In the genomic region with DNA sequence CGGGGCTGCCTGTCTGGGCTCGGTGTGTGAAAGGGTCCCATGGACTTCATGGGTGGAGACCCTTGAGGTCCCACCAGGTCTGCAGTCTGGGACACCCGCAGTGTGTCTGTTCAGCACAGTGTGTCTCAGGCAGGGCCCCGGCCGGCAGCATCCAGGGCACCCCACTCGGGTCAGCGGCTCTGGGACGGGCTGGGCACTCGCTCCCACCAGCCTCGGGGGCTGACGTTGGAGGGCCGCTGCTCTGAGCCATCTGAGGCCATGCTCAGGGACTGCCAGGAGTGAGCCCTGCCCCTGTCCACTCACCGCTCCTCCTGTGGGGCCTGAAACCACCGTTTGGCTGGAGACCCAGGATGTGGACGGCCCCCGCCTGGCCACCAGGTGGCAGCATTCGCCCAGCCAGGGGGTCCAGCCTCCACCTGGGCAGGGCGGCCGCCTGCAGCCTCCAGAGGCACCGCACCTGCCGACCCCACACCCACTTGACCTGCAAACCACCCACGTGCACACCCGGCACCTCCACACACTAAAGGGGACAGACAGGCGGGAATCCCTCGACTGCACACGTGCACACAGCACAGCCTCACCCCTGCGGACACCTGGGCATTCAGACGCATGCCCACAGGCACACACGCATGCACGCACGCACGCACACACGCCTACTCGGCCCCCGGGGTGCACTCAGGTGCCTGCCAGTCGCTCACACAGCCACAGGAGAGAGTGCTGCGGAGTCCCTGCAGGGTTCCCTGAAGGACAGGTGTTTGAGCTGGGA, we compare ENCODE assay signal across 2 cellular contexts.
TF ChIP-seq lines count a peak whose summit lies in the region.

No MANE protein-coding gene starts in this region.

TF ChIP-seq in GM23338, 12 proteins besides CTCF, POLR2A, EP300 and RAD21 (continues in another document):
- TF ChIP-seq CREB1 (CRISPR knock-in tag; IDR thresholded peaks at IDR 0.05; ENCODE audit: low read depth) (no peak), ZNF331 (CRISPR knock-in tag; IDR thresholded peaks at IDR 0.05; ENCODE audit: low read depth) (no peak), POLR2AphosphoS5 (IDR thresholded peaks at IDR 0.05; ENCODE audit: low read depth) (no peak), JUNB (IDR thresholded peaks at IDR 0.05; ENCODE audit: unreplicated experiment) (no peak), STAT1 (IDR thresholded peaks at IDR 0.05; ENCODE audit: unreplicated experiment) (no peak), NANOG (IDR thresholded peaks at IDR 0.05; ENCODE audit: borderline replicate concordance) (no peak), EZH2 (IDR thresholded peaks at IDR 0.05; ENCODE audit: low read depth, unreplicated experiment) (no peak)
- TF ChIP-seq, protein P1, sequence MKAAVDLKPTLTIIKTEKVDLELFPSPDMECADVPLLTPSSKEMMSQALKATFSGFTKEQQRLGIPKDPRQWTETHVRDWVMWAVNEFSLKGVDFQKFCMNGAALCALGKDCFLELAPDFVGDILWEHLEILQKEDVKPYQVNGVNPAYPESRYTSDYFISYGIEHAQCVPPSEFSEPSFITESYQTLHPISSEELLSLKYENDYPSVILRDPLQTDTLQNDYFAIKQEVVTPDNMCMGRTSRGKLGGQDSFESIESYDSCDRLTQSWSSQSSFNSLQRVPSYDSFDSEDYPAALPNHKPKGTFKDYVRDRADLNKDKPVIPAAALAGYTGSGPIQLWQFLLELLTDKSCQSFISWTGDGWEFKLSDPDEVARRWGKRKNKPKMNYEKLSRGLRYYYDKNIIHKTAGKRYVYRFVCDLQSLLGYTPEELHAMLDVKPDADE (IDR thresholded peaks at IDR 0.05): no peak
- TF ChIP-seq, protein P2, sequence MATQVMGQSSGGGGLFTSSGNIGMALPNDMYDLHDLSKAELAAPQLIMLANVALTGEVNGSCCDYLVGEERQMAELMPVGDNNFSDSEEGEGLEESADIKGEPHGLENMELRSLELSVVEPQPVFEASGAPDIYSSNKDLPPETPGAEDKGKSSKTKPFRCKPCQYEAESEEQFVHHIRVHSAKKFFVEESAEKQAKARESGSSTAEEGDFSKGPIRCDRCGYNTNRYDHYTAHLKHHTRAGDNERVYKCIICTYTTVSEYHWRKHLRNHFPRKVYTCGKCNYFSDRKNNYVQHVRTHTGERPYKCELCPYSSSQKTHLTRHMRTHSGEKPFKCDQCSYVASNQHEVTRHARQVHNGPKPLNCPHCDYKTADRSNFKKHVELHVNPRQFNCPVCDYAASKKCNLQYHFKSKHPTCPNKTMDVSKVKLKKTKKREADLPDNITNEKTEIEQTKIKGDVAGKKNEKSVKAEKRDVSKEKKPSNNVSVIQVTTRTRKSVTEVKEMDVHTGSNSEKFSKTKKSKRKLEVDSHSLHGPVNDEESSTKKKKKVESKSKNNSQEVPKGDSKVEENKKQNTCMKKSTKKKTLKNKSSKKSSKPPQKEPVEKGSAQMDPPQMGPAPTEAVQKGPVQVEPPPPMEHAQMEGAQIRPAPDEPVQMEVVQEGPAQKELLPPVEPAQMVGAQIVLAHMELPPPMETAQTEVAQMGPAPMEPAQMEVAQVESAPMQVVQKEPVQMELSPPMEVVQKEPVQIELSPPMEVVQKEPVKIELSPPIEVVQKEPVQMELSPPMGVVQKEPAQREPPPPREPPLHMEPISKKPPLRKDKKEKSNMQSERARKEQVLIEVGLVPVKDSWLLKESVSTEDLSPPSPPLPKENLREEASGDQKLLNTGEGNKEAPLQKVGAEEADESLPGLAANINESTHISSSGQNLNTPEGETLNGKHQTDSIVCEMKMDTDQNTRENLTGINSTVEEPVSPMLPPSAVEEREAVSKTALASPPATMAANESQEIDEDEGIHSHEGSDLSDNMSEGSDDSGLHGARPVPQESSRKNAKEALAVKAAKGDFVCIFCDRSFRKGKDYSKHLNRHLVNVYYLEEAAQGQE (IDR thresholded peaks at IDR 0.05; ENCODE audit: unreplicated experiment): no peak

TF ChIP-seq in HepG2, 621 proteins besides CTCF, POLR2A, EP300 and RAD21 (continues in another document):
- TF ChIP-seq, protein P3, sequence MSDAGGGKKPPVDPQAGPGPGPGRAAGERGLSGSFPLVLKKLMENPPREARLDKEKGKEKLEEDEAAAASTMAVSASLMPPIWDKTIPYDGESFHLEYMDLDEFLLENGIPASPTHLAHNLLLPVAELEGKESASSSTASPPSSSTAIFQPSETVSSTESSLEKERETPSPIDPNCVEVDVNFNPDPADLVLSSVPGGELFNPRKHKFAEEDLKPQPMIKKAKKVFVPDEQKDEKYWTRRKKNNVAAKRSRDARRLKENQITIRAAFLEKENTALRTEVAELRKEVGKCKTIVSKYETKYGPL (CRISPR knock-in tag; IDR thresholded peaks at IDR 0.05): no peak
- TF ChIP-seq STAG1 (CRISPR knock-in tag; IDR thresholded peaks at IDR 0.05) (peak; percentile 100), ZFP37 (CRISPR knock-in tag; IDR thresholded peaks at IDR 0.05; ENCODE audit: borderline replicate concordance) (peak; percentile 82; the same call in 1 of the 2 replicates), THYN1 (CRISPR knock-in tag; IDR thresholded peaks at IDR 0.05; ENCODE audit: borderline replicate concordance, low read depth) (no peak), THAP11 (CRISPR knock-in tag; IDR thresholded peaks at IDR 0.05) (peak; percentile 52), ZFP90 (CRISPR knock-in tag; IDR thresholded peaks at IDR 0.05; ENCODE audit: borderline replicate concordance) (peak; percentile 89), DNMT3B (CRISPR knock-in tag; conservative IDR thresholded peaks at IDR 0.05) (no peak)
- TF ChIP-seq, protein P4, sequence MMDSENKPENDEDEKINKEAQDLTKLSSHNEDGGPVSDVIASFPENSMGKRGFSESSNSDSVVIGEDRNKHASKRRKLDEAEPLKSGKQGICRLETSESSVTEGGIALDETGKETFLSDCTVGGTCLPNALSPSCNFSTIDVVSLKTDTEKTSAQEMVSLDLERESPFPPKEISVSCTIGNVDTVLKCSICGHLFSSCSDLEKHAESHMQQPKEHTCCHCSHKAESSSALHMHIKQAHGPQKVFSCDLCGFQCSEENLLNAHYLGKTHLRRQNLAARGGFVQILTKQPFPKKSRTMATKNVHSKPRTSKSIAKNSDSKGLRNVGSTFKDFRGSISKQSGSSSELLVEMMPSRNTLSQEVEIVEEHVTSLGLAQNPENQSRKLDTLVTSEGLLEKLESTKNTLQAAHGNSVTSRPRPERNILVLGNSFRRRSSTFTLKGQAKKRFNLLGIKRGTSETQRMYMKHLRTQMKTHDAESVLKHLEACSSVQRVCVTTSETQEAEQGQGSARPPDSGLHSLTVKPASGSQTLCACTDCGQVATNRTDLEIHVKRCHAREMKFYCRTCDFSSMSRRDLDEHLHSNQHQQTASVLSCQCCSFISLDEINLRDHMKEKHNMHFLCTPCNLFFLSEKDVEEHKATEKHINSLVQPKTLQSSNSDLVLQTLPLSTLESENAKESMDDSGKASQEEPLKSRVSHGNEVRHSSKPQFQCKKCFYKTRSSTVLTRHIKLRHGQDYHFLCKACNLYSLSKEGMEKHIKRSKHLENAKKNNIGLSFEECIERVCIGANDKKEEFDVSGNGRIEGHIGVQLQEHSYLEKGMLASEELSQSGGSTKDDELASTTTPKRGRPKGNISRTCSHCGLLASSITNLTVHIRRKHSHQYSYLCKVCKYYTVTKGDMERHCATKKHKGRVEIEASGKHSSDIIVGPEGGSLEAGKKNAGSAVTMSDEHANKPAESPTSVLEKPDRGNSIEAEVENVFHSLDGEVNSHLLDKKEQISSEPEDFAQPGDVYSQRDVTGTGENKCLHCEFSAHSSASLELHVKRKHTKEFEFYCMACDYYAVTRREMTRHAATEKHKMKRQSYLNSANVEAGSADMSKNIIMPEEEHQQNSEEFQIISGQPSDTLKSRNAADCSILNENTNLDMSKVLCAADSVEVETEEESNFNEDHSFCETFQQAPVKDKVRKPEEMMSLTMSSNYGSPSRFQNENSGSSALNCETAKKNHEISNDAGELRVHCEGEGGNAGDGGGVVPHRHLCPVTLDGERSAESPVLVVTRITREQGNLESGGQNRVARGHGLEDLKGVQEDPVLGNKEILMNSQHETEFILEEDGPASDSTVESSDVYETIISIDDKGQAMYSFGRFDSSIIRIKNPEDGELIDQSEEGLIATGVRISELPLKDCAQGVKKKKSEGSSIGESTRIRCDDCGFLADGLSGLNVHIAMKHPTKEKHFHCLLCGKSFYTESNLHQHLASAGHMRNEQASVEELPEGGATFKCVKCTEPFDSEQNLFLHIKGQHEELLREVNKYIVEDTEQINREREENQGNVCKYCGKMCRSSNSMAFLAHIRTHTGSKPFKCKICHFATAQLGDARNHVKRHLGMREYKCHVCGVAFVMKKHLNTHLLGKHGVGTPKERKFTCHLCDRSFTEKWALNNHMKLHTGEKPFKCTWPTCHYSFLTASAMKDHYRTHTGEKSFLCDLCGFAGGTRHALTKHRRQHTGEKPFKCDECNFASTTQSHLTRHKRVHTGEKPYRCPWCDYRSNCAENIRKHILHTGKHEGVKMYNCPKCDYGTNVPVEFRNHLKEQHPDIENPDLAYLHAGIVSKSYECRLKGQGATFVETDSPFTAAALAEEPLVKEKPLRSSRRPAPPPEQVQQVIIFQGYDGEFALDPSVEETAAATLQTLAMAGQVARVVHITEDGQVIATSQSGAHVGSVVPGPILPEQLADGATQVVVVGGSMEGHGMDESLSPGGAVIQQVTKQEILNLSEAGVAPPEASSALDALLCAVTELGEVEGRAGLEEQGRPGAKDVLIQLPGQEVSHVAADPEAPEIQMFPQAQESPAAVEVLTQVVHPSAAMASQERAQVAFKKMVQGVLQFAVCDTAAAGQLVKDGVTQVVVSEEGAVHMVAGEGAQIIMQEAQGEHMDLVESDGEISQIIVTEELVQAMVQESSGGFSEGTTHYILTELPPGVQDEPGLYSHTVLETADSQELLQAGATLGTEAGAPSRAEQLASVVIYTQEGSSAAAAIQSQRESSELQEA (CRISPR knock-in tag; IDR thresholded peaks at IDR 0.05; ENCODE audit: not compliant biosample characterization): peak; percentile 68
- TF ChIP-seq, protein P5, sequence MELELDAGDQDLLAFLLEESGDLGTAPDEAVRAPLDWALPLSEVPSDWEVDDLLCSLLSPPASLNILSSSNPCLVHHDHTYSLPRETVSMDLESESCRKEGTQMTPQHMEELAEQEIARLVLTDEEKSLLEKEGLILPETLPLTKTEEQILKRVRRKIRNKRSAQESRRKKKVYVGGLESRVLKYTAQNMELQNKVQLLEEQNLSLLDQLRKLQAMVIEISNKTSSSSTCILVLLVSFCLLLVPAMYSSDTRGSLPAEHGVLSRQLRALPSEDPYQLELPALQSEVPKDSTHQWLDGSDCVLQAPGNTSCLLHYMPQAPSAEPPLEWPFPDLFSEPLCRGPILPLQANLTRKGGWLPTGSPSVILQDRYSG (CRISPR knock-in tag; IDR thresholded peaks at IDR 0.05): no peak
- TF ChIP-seq, protein P6, sequence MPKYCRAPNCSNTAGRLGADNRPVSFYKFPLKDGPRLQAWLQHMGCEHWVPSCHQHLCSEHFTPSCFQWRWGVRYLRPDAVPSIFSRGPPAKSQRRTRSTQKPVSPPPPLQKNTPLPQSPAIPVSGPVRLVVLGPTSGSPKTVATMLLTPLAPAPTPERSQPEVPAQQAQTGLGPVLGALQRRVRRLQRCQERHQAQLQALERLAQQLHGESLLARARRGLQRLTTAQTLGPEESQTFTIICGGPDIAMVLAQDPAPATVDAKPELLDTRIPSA (CRISPR knock-in tag; IDR thresholded peaks at IDR 0.05; ENCODE audit: borderline replicate concordance): no peak; the same call in 1 of the 2 replicates
- TF ChIP-seq, protein P7, sequence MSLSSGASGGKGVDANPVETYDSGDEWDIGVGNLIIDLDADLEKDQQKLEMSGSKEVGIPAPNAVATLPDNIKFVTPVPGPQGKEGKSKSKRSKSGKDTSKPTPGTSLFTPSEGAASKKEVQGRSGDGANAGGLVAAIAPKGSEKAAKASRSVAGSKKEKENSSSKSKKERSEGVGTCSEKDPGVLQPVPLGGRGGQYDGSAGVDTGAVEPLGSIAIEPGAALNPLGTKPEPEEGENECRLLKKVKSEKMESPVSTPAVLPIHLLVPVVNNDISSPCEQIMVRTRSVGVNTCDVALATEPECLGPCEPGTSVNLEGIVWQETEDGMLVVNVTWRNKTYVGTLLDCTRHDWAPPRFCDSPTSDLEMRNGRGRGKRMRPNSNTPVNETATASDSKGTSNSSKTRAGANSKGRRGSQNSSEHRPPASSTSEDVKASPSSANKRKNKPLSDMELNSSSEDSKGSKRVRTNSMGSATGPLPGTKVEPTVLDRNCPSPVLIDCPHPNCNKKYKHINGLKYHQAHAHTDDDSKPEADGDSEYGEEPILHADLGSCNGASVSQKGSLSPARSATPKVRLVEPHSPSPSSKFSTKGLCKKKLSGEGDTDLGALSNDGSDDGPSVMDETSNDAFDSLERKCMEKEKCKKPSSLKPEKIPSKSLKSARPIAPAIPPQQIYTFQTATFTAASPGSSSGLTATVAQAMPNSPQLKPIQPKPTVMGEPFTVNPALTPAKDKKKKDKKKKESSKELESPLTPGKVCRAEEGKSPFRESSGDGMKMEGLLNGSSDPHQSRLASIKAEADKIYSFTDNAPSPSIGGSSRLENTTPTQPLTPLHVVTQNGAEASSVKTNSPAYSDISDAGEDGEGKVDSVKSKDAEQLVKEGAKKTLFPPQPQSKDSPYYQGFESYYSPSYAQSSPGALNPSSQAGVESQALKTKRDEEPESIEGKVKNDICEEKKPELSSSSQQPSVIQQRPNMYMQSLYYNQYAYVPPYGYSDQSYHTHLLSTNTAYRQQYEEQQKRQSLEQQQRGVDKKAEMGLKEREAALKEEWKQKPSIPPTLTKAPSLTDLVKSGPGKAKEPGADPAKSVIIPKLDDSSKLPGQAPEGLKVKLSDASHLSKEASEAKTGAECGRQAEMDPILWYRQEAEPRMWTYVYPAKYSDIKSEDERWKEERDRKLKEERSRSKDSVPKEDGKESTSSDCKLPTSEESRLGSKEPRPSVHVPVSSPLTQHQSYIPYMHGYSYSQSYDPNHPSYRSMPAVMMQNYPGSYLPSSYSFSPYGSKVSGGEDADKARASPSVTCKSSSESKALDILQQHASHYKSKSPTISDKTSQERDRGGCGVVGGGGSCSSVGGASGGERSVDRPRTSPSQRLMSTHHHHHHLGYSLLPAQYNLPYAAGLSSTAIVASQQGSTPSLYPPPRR (CRISPR knock-in tag; IDR thresholded peaks at IDR 0.05; ENCODE audit: borderline replicate concordance): peak; percentile 35; the same call in 1 of the 2 replicates
- TF ChIP-seq, protein P8, sequence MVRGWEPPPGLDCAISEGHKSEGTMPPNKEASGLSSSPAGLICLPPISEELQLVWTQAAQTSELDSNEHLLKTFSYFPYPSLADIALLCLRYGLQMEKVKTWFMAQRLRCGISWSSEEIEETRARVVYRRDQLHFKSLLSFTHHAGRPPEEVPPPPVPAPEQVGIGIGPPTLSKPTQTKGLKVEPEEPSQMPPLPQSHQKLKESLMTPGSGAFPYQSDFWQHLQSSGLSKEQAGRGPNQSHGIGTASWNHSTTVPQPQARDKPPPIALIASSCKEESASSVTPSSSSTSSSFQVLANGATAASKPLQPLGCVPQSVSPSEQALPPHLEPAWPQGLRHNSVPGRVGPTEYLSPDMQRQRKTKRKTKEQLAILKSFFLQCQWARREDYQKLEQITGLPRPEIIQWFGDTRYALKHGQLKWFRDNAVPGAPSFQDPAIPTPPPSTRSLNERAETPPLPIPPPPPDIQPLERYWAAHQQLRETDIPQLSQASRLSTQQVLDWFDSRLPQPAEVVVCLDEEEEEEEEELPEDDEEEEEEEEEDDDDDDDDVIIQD (CRISPR knock-in tag; IDR thresholded peaks at IDR 0.05; ENCODE audit: low read depth): no peak
